Comparison of ENCODE assay signal across 11 cellular contexts in genomic region chr12:13178568-13179158, GRCh38. TPM values are rescaled to one million over a fixed set of nuclear protein-coding genes. Genes with fewer than 3 reads are reported as not detected.
DNase-seq lines count a peak whose midpoint lies in the region; ATAC-seq and TF ChIP-seq lines count a peak whose summit lies in the region.
"Had no signal": no experiment of that assay in that cellular context is flagged by ENCODE, and none has a peak within 500 bp of the region (broad histone marks: within the 10 kb centered on the region; RNA-seq: fewer than 3 reads in every experiment).

No MANE protein-coding gene starts in this region.

- no peak for TF ChIP-seq POLR2A in NB4 (IDR thresholded peaks at IDR 0.05; ENCODE audit: extremely low read depth, insufficient read length)

- H3K27me3 Mint-ChIP-seq in CD4-positive, alpha-beta T cell = no peaks in the 10 kb centered on the region

- H3K4me3 Mint-ChIP-seq in CD4-positive, alpha-beta T cell = no peak overlapping the region

- H2BK5ac ChIP-seq in trophoblast cell (ENCODE audit: low read depth, low read length, poor library complexity) = no peak overlapping the region

- H3K4me3 ChIP-seq in NB4 (ENCODE audit: low read depth, low read length) (peak overlapping the region; percentile 8), fibroblast of mammary gland (ENCODE audit: control insufficient read depth, low read depth, low read length) (no peak overlapping the region), trophoblast cell (ENCODE audit: low read depth, low read length) (no peak overlapping the region)
- H3K4me3 ChIP-seq: thyroid gland had no signal

- no peak for DNase-seq in CD4-positive, alpha-beta T cell
- DNase-seq in NB4 (ENCODE audit: low read depth) (no peak), fibroblast of mammary gland (ENCODE audit: low read depth) (peak; percentile 80), trophoblast cell (no peak), NOMO-1 treated with DMSO at 0.1 percent for 48 hours (lab: John Stamatoyannopoulos, UW; ENCODE audit: unreplicated experiment) (no peak)
- no peak for DNase-seq in activated CD4-positive, alpha-beta T cell treated with anti-CD3 and anti-CD28 coated beads, Interleukin-2, amount 50 U/mL, for 48 hours
- no peak for DNase-seq in activated naive CD4-positive, alpha-beta T cell treated with Interleukin-2 at 50 U/mL for 16 hours
- DNase-seq: cerebellar nuclear complex, NCI-H226, thyroid gland had no signal

- H3K4me1 ChIP-seq in trophoblast cell (ENCODE audit: control insufficient read depth in 1 of 2, insufficient read depth in 2 of 2, low read length in 2 of 2) = peaks cover 5 to 19% of the 10 kb centered on the region in 2 experiments

- no peaks in the 10 kb centered on the region for H3K36me3 Mint-ChIP-seq in CD4-positive, alpha-beta T cell (ENCODE audit: low read depth)

- no peak overlapping the region for H3K23ac ChIP-seq in trophoblast cell (ENCODE audit: low read length)

- no peaks in the 10 kb centered on the region for H3K27me3 ChIP-seq in CD4-positive, alpha-beta T cell (ENCODE audit: control insufficient read depth, insufficient read depth, low read length)
- H3K27me3 ChIP-seq in trophoblast cell (ENCODE audit: insufficient read depth, low read length) = no peaks in the 10 kb centered on the region
- H3K27me3 ChIP-seq: thyroid gland had no signal

- H4K12ac ChIP-seq in trophoblast cell (ENCODE audit: low read depth, low read length) = no peak overlapping the region

- H3K27ac Mint-ChIP-seq in CD4-positive, alpha-beta T cell = peak overlapping the region; percentile 70

- no peak overlapping the region for H4K91ac ChIP-seq in trophoblast cell (ENCODE audit: low read depth, low read length)

- H2BK120ac ChIP-seq in trophoblast cell (ENCODE audit: insufficient read depth, low read length, poor library complexity) = peak overlapping the region; percentile 57

- H3K4me1 Mint-ChIP-seq in CD4-positive, alpha-beta T cell (ENCODE audit: low read depth) = peaks cover 41% of the 10 kb centered on the region

- H2AFZ ChIP-seq in trophoblast cell (ENCODE audit: insufficient read depth, low read length, poor library complexity) = no peak overlapping the region

- no peak overlapping the region for H3K4me2 ChIP-seq in trophoblast cell (ENCODE audit: low read length)

- no peak overlapping the region for H3K14ac ChIP-seq in trophoblast cell (ENCODE audit: low read length)

- POLR2A ChIA-PET in CD4-positive, alpha-beta T cell (lab: Charles Lee) = interaction anchor here (1.3 kb wide), 1 partner anchor 14 kb away, joined by 4 read pairs; no protein-coding TSS in a partner anchor

- no CpG with 5 or more reads among the region's 8 CpGs for WGBS in trophoblast cell (ENCODE audit: extremely low coverage, insufficient coverage, insufficient read length)

- H3K9me3 ChIP-seq in CD4-positive, alpha-beta T cell (ENCODE audit: control insufficient read depth, low read length) = no peaks in the 10 kb centered on the region
- H3K9me3 ChIP-seq in trophoblast cell (ENCODE audit: insufficient read depth, low read depth, low read length) = no peaks in the 10 kb centered on the region
- H3K9me3 ChIP-seq: thyroid gland had no signal

- H3K27ac ChIP-seq in CD4-positive, alpha-beta T cell (ENCODE audit: low read depth, low read length) = no peak overlapping the region
- no peak overlapping the region for H3K27ac ChIP-seq in trophoblast cell (ENCODE audit: low read depth, low read length)

- CTCF ChIA-PET in CD4-positive, alpha-beta T cell (lab: Charles Lee) = interaction anchor here (1.7 kb wide), 1 partner anchor 33 kb away, joined by 8 read pairs; no protein-coding TSS in a partner anchor

- peak overlapping the region; percentile 82 for H2BK12ac ChIP-seq in trophoblast cell (ENCODE audit: low read length)

- TF ChIP-seq CTCF in CD4-positive, alpha-beta T cell (IDR thresholded peaks at IDR 0.05) = no peak
- no peak for TF ChIP-seq CTCF in NB4 (IDR thresholded peaks at IDR 0.05; ENCODE audit: low read depth, low read length)
- TF ChIP-seq CTCF in fibroblast of mammary gland (conservative IDR thresholded peaks at IDR 0.05; ENCODE audit: control insufficient read depth, insufficient read depth, low read depth, low read length) = no peak

- H3K4ac ChIP-seq in trophoblast cell (ENCODE audit: low read depth, low read length) = no peak overlapping the region

- no peaks in the 10 kb centered on the region for H3K9me3 Mint-ChIP-seq in CD4-positive, alpha-beta T cell

- intact Hi-C loops in CD4-positive, alpha-beta T cell (cut with DNase I, micrococcal nuclease) = no loop called here

- no peaks in the 10 kb centered on the region for H3K79me2 ChIP-seq in trophoblast cell (ENCODE audit: control insufficient read depth, insufficient read depth, low read length, poor library complexity)

- peak overlapping the region; percentile 57 for H2AK5ac ChIP-seq in trophoblast cell (ENCODE audit: low read length)

- no peak overlapping the region for H3K9ac ChIP-seq in trophoblast cell (ENCODE audit: low read length)

- ATAC-seq in CD4-positive, alpha-beta T cell (ENCODE audit: poor library complexity) = no peak
- ATAC-seq in GM19328 (IDR thresholded peaks at IDR 0.05; ENCODE audit: unreplicated experiment) = no peak

- no peak overlapping the region for H3K18ac ChIP-seq in trophoblast cell (ENCODE audit: low read length)

- no peaks in the 10 kb centered on the region for H3K79me1 ChIP-seq in trophoblast cell (ENCODE audit: low read length)

- no peak overlapping the region for H4K8ac ChIP-seq in trophoblast cell (ENCODE audit: low read depth, low read length)

- H3K36me3 ChIP-seq in trophoblast cell (ENCODE audit: control insufficient read depth in 1 of 2, insufficient read depth in 2 of 2, low read length in 2 of 2) = no peaks in the 10 kb centered on the region
- H3K36me3 ChIP-seq: thyroid gland had no signal

RNA-seq across cellular contexts. Expression of gene EMP1, which starts 17.9 kb away (rescaled TPM):
- total RNA-seq in CD4-positive, alpha-beta T cell = 1 to 10 TPM; 9.0 to 9.1 TPM
- 10.1 and 10.7 TPM in 2 replicates for polyA plus RNA-seq in trophoblast cell (2013)
